8 cellular contexts compared by ENCODE assay signal in the genomic region with DNA sequence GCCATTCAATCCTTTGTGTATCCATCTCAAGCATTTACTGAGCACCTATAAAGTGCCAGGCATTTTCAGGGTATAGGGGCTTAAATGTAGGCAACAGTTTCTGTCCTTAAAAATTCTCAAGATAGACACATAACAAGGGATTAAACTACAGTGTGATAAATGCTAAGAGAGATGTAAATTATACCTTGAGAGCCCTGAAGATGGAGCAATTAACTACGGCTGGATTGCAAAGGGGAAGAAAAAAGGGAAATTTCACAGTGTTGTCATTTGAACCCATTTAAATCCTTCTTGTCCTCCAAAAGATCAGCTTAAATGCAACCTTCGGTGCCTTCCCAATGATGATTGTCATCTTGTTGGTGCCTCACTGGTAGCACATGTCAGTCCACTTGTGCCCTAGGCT. TPM values are rescaled to one million over a fixed set of nuclear protein-coding genes. Genes with fewer than 3 reads are reported as not detected.
DNase-seq lines count a peak whose midpoint lies in the region; ATAC-seq and TF ChIP-seq lines count a peak whose summit lies in the region.

No MANE protein-coding gene starts in this region.

- intact Hi-C loops in IMR-90 (cut with micrococcal nuclease) = loop anchor here (1.0 kb wide), 1 partner anchor 80 kb away; no protein-coding TSS in a partner anchor

- H3K79me1 ChIP-seq in IMR-90 (ENCODE audit: low read depth in 1 of 2, low read length in 2 of 2) = no peaks in the 10 kb centered on the region

- H3K4me1 ChIP-seq in BLaER1 (peaks cover 34% of the 10 kb centered on the region), IMR-90 (ENCODE audit: control insufficient read depth, insufficient read depth, low read length) (peaks cover 8% of the 10 kb centered on the region)

- H4K5ac ChIP-seq in IMR-90 (ENCODE audit: low read depth, low read length) = no peak overlapping the region

- DNase-seq in IMR-90 = no peak
- no peak for DNase-seq in activated naive CD8-positive, alpha-beta T cell treated with anti-CD3 and anti-CD28 coated beads, Interleukin-2, amount 10 ng/mL, durations not matched to agents 7 days and 5 days
- DNase-seq in myocyte (ENCODE audit: low read depth) = peak; percentile 38
- no peak for DNase-seq in NCI-H1694 (lab: John Stamatoyannopoulos, UW)
- DNase-seq in ureter (ENCODE audit: low spot score) = no peak
- DNase-seq in retina = no peak
- no peak for DNase-seq in DMS153 treated with DMSO at 0.1 percent for 48 hours (lab: John Stamatoyannopoulos, UW; ENCODE audit: unreplicated experiment)

- H3K4me3 Mint-ChIP-seq in activated naive CD8-positive, alpha-beta T cell treated with anti-CD3 and anti-CD28 coated beads, Interleukin-2, amount 10 ng/mL, durations not matched to agents 7 days and 5 days = peak overlapping the region; percentile 93

- H2AFZ ChIP-seq in IMR-90 (replicated peaks; ENCODE audit: low read length, poor library complexity) = peak overlapping the region; percentile 49

- H3K9ac ChIP-seq in BLaER1 (peak overlapping the region; percentile 30; the same call in 1 of the 2 replicates), IMR-90 (ENCODE audit: low read depth, low read length) (no peak overlapping the region)

- peak overlapping the region; percentile 31; the same call in 1 of the 2 replicates for H3K18ac ChIP-seq in IMR-90 (ENCODE audit: low read depth, low read length)

- peaks cover 7% of the 10 kb centered on the region for H3K36me3 Mint-ChIP-seq in activated naive CD8-positive, alpha-beta T cell treated with anti-CD3 and anti-CD28 coated beads, Interleukin-2, amount 10 ng/mL, durations not matched to agents 7 days and 5 days

- H2BK120ac ChIP-seq in IMR-90 (ENCODE audit: low read depth, low read length) = no peak overlapping the region

- H3K27me3 ChIP-seq in BLaER1 (no peaks in the 10 kb centered on the region), IMR-90 (ENCODE audit: control insufficient read depth, insufficient read depth, low read length) (peaks cover 6% of the 10 kb centered on the region; the same call in 1 of the 2 replicates)

- no peaks in the 10 kb centered on the region for H3K9me3 ChIP-seq in BLaER1
- H3K9me3 ChIP-seq in IMR-90 (ENCODE audit: control insufficient read depth, insufficient read depth, low read length) = no peaks in the 10 kb centered on the region

- peak; percentile 34 for TF ChIP-seq CTCF in IMR-90 (conservative IDR thresholded peaks at IDR 0.05; ENCODE audit: low read depth, low read length)

- TF ChIP-seq POLR2A in IMR-90 (IDR thresholded peaks at IDR 0.05; ENCODE audit: low read depth, low read length) = no peak

- CTCF ChIA-PET in IMR-90 (lab: Yijun Ruan, JAX) = no interaction called here

- H4K8ac ChIP-seq in IMR-90 (ENCODE audit: low read depth in 2 of 2, low read length in 2 of 2) = no peak overlapping the region

- no peak overlapping the region for H2BK5ac ChIP-seq in IMR-90 (ENCODE audit: low read depth, low read length, poor library complexity, severe bottlenecking)

- H2AK5ac ChIP-seq in IMR-90 (ENCODE audit: low read depth, low read length) = no peak overlapping the region

- no peak overlapping the region for H3K23ac ChIP-seq in IMR-90 (ENCODE audit: low read depth, low read length)

- no peak for ATAC-seq in IMR-90 (ENCODE audit: low read depth)
- ATAC-seq in activated naive CD8-positive, alpha-beta T cell treated with anti-CD3 and anti-CD28 coated beads, Interleukin-2, amount 10 ng/mL, durations not matched to agents 7 days and 5 days (ENCODE audit: low read depth) = no peak

- dilution Hi-C loops in IMR-90 (cut with HindIII; ENCODE audit: low sequenced_read_pairs, unreplicated experiment) = no loop called here

- H3K27me3 Mint-ChIP-seq in activated naive CD8-positive, alpha-beta T cell treated with anti-CD3 and anti-CD28 coated beads, Interleukin-2, amount 10 ng/mL, durations not matched to agents 7 days and 5 days = no peaks in the 10 kb centered on the region

- peak overlapping the region; percentile 37; the same call in 1 of the 2 replicates for H4K91ac ChIP-seq in IMR-90 (ENCODE audit: insufficient read depth, low read depth, low read length)

- peaks cover 49% of the 10 kb centered on the region for H3K4me1 Mint-ChIP-seq in activated naive CD8-positive, alpha-beta T cell treated with anti-CD3 and anti-CD28 coated beads, Interleukin-2, amount 10 ng/mL, durations not matched to agents 7 days and 5 days

- H3K9me1 ChIP-seq in IMR-90 (ENCODE audit: insufficient read depth, low read length) = 0 out of 2 replicates have a peak, but pooled peaks cover 5% of the 10 kb centered on the region

- no peak overlapping the region for H2AK9ac ChIP-seq in IMR-90 (replicated peaks; ENCODE audit: low read depth, low read length, poor library complexity)

- peaks cover 5% of the 10 kb centered on the region for H3K9me3 Mint-ChIP-seq in activated naive CD8-positive, alpha-beta T cell treated with anti-CD3 and anti-CD28 coated beads, Interleukin-2, amount 10 ng/mL, durations not matched to agents 7 days and 5 days

- no TSS peak for BruUV-seq in IMR-90 (replicated peaks; lab: Mats Ljungman, UMichigan)

- no peak overlapping the region for H2BK15ac ChIP-seq in IMR-90 (ENCODE audit: low read depth, low read length)

- H3K4me2 ChIP-seq in BLaER1 (peak overlapping the region; percentile 85), IMR-90 (ENCODE audit: low read depth, low read length) (peak overlapping the region; percentile 62; the same call in 1 of the 2 replicates)

- H3K4ac ChIP-seq in IMR-90 (ENCODE audit: low read depth, low read length) = 0 out of 2 replicates have a peak overlapping the region, but pooled peaks have one; percentile 2

- WGBS in IMR-90 (ENCODE audit: extremely low coverage in 2 of 2, insufficient read length in 1 of 2), 2 experiments = 100% methylated on average over 1 of the region's 2 CpGs; no CpG with 5 or more reads in 1 of the 2 experiments

- peak overlapping the region; percentile 95 for H3K27ac Mint-ChIP-seq in activated naive CD8-positive, alpha-beta T cell treated with anti-CD3 and anti-CD28 coated beads, Interleukin-2, amount 10 ng/mL, durations not matched to agents 7 days and 5 days

- POLR2A ChIA-PET in IMR-90 (lab: Charles Lee; ENCODE audit: unreplicated experiment) = no interaction called here
- POLR2A ChIA-PET in activated naive CD8-positive, alpha-beta T cell treated with anti-CD3 and anti-CD28 coated beads, Interleukin-2, amount 10 ng/mL, durations not matched to agents 7 days and 5 days (lab: Charles Lee) = interaction anchor here (0.6 to 1.5 kb wide), 5 partner anchors 8 to 126 kb away, joined by 3 to 4 read pairs (median 3); partner anchors contain the start of gene MDM1

- H3K4me3 ChIP-seq in BLaER1 (peak overlapping the region; percentile 57), IMR-90 (ENCODE audit: insufficient read depth, low read depth, low read length) (no peak overlapping the region)

- H3K56ac ChIP-seq in IMR-90 (ENCODE audit: extremely low read depth, insufficient read depth, low read length) = no peak overlapping the region

- H4K20me1 ChIP-seq in BLaER1 = no peaks in the 10 kb centered on the region
- H4K20me1 ChIP-seq in IMR-90 (ENCODE audit: insufficient read depth, low read length) = no peaks in the 10 kb centered on the region

- H3K36me3 ChIP-seq in BLaER1 (no peaks in the 10 kb centered on the region), IMR-90 (ENCODE audit: control insufficient read depth, insufficient read depth, low read length) (no peaks in the 10 kb centered on the region)

- in situ Hi-C loops in IMR-90 (cut with MboI; ENCODE audit: low sequenced_read_pairs) = no loop called here

- no peak for TF ChIP-seq RAD21 in IMR-90 (IDR thresholded peaks at IDR 0.05; ENCODE audit: low read length)

- peak overlapping the region; percentile 52; the same call in 1 of the 2 replicates for H3K14ac ChIP-seq in IMR-90 (replicated peaks; ENCODE audit: low read depth, low read length)

- H2BK20ac ChIP-seq in IMR-90 (ENCODE audit: low read depth, low read length) = no peak overlapping the region

- H3K27ac ChIP-seq in BLaER1 = peak overlapping the region; percentile 54
- H3K27ac ChIP-seq in IMR-90 (ENCODE audit: insufficient read depth, low read length) = no peak overlapping the region

TF ChIP-seq in IMR-90, 13 proteins besides CTCF, POLR2A, EP300 and RAD21 (continues in another document):
- TF ChIP-seq BHLHE40 (IDR thresholded peaks at IDR 0.05; ENCODE audit: low read depth, low read length) (no peak), MXI1 (IDR thresholded peaks at IDR 0.05; ENCODE audit: borderline replicate concordance, low read depth, low read length) (no peak), RFX5 (IDR thresholded peaks at IDR 0.05; ENCODE audit: low read depth, low read length) (no peak), CEBPB (IDR thresholded peaks at IDR 0.05; ENCODE audit: low read depth, low read length) (no peak), NFE2L2 (IDR thresholded peaks at IDR 0.05; ENCODE audit: low read depth, low read length) (no peak), CHD1 (IDR thresholded peaks at IDR 0.05; ENCODE audit: low read depth, low read length) (no peak)
- TF ChIP-seq, protein P1, sequence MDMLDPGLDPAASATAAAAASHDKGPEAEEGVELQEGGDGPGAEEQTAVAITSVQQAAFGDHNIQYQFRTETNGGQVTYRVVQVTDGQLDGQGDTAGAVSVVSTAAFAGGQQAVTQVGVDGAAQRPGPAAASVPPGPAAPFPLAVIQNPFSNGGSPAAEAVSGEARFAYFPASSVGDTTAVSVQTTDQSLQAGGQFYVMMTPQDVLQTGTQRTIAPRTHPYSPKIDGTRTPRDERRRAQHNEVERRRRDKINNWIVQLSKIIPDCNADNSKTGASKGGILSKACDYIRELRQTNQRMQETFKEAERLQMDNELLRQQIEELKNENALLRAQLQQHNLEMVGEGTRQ (IDR thresholded peaks at IDR 0.05; ENCODE audit: low read depth, low read length) = no peak

RNA-seq across cellular contexts. Expression of gene IL26, which starts 11.5 kb away (rescaled TPM):
- not detected in 2 replicates for total RNA-seq in IMR-90 (2012; rRNA removed)
- not detected in 2 replicates for polyA plus RNA-seq in IMR-90 (2012; rRNA removed)
- polyA plus RNA-seq in IMR-90 (2012; cell fraction: cytosol; rRNA removed) = not detected in 2 replicates
- polyA plus RNA-seq in IMR-90 (2012; cell fraction: nucleus; rRNA removed; ENCODE audit: low replicate concordance) = not detected in 2 replicates
- total RNA-seq in activated naive CD8-positive, alpha-beta T cell treated with anti-CD3 and anti-CD28 coated beads, Interleukin-2, amount 10 ng/mL, durations not matched to agents 7 days and 5 days = not detected
- not detected in 2 replicates for total RNA-seq in myocyte
- not detected for polyA plus RNA-seq in myocyte (2012)
- not detected for total RNA-seq in ureter

RNA-seq across cellular contexts. Expression of gene IL22, which starts 16.3 kb away (rescaled TPM):
- not detected in 2 replicates for total RNA-seq in IMR-90 (2012; rRNA removed)
- not detected in 2 replicates for polyA plus RNA-seq in IMR-90 (2012; rRNA removed)
- not detected in 2 replicates for polyA plus RNA-seq in IMR-90 (2012; cell fraction: cytosol; rRNA removed)
- not detected in 2 replicates for polyA plus RNA-seq in IMR-90 (2012; cell fraction: nucleus; rRNA removed; ENCODE audit: low replicate concordance)
- total RNA-seq in activated naive CD8-positive, alpha-beta T cell treated with anti-CD3 and anti-CD28 coated beads, Interleukin-2, amount 10 ng/mL, durations not matched to agents 7 days and 5 days = not detected
- total RNA-seq in myocyte = not detected in 2 replicates
- not detected for polyA plus RNA-seq in myocyte (2012)
- total RNA-seq in ureter = not detected
